1 cellular context compared by ENCODE assay signal in the genomic region with DNA sequence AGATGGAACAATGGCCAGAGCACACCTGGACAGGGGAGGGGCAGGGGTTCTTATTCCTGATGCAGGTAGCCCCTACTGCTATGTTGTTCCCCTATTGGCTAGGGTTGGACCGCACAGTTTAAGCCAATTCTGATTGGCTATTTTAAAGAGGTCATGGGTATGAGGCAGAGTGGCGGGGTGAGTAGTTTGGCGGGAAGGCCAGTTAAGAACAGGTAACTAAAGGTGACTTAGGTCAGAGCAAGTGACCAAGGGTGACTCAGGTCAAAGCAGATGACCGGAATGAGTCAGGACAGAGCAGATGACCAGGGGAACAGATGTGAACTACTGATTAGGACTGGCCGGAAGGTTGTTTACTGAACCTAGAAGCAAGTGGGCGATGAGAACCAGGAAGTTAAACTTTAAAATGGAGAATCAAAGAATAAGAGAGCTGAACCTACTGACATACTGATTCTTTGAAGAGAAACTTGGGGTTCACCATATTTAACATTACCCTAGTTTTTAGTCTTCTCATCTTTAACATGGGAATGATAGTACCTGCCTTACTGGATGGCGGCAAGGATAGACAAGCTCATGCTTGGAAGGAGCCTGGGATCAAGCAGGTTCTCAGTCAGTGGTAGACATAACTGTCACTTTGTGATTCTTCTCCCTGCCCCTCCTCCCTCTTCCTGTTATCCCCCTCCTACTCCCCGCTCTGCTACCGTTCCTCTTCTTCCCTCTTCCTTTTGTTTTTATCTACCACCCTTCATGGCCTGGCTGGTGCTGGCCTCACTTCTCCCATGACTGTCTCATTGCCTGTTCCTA.
A peak's percentile ranks its signal among the peaks of the same experiment; 100 is the strongest.
TF ChIP-seq lines count a peak whose summit lies in the region.

No MANE protein-coding gene starts in this region.

TF ChIP-seq in K562, 482 proteins besides CTCF, POLR2A, EP300 and RAD21 (continued from another document and continues in another):
- TF ChIP-seq, protein P1, sequence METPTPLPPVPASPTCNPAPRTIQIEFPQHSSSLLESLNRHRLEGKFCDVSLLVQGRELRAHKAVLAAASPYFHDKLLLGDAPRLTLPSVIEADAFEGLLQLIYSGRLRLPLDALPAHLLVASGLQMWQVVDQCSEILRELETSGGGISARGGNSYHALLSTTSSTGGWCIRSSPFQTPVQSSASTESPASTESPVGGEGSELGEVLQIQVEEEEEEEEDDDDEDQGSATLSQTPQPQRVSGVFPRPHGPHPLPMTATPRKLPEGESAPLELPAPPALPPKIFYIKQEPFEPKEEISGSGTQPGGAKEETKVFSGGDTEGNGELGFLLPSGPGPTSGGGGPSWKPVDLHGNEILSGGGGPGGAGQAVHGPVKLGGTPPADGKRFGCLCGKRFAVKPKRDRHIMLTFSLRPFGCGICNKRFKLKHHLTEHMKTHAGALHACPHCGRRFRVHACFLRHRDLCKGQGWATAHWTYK (CRISPR knock-in tag; IDR thresholded peaks at IDR 0.05), result 0 out of 2 replicates have a peak, but pooled peaks have one; percentile 10
- TF ChIP-seq NCOA2 (IDR thresholded peaks at IDR 0.05; ENCODE audit: partially characterized antibody in 2 of 2) (peak; percentile 48 to 73), FUS (optimal IDR thresholded peaks at IDR 0.05; ENCODE audit: low read depth, low read length) (no peak), ILK (tag; IDR thresholded peaks at IDR 0.05; ENCODE audit: borderline replicate concordance, low read depth) (no peak), ZNF431 (CRISPR knock-in tag; IDR thresholded peaks at IDR 0.05) (no peak), PTRF (tag; IDR thresholded peaks at IDR 0.05) (peak; percentile 43; the same call in 1 of the 2 replicates), HNRNPL (IDR thresholded peaks at IDR 0.05; ENCODE audit: low read depth, low read length) (no peak), OTX1 (CRISPR knock-in tag; IDR thresholded peaks at IDR 0.05) (peak; percentile 92), PTBP1 (IDR thresholded peaks at IDR 0.05; ENCODE audit: low read depth, low read length) (no peak), RFX5 (IDR thresholded peaks at IDR 0.05; ENCODE audit: low read depth, low read length) (no peak), BRD4 (IDR thresholded peaks at IDR 0.05) (no peak), ZNF253 (CRISPR knock-in tag; conservative IDR thresholded peaks at IDR 0.05) (no peak), CREB1 (IDR thresholded peaks at IDR 0.05) (no peak), CREB1 (CRISPR knock-in tag; IDR thresholded peaks at IDR 0.05) (0 out of 2 replicates have a peak, but pooled peaks have one; percentile 34), ZNF12 (CRISPR knock-in tag; IDR thresholded peaks at IDR 0.05) (no peak), MYBL2 (IDR thresholded peaks at IDR 0.05; ENCODE audit: low read depth) (peak; percentile 95), MYBL2 (CRISPR knock-in tag; IDR thresholded peaks at IDR 0.05; ENCODE audit: borderline replicate concordance) (no peak), ZNF699 (CRISPR knock-in tag; IDR thresholded peaks at IDR 0.05; ENCODE audit: insufficient replicate concordance) (no peak), BRD9 (IDR thresholded peaks at IDR 0.05; ENCODE audit: low read depth, partially characterized antibody) (peak; percentile 65), THRAP3 (IDR thresholded peaks at IDR 0.05; ENCODE audit: borderline replicate concordance) (no peak), SMARCE1 (IDR thresholded peaks at IDR 0.05) (peak; percentile 97), MXI1 (IDR thresholded peaks at IDR 0.05; ENCODE audit: low read depth, low read length) (no peak), CBX5 (IDR thresholded peaks at IDR 0.05; ENCODE audit: borderline replicate concordance, low read depth) (peak; percentile 19; the same call in 1 of the 2 replicates), ZNF347 (CRISPR knock-in tag; IDR thresholded peaks at IDR 0.05; ENCODE audit: low read depth) (no peak), WHSC1 (IDR thresholded peaks at IDR 0.05; ENCODE audit: low read length) (no peak), ETV1 (tag; conservative IDR thresholded peaks at IDR 0.05; ENCODE audit: low read depth) (peak; percentile 92), NFIC (IDR thresholded peaks at IDR 0.05) (peak; percentile 71), FOXP1 (CRISPR knock-in tag; IDR thresholded peaks at IDR 0.05) (no peak; the same call in none of the 2 replicates), HDAC1 (IDR thresholded peaks at IDR 0.05) (peak in 1 of 2 experiments; percentile 22; a peak in 2 of 4 replicates), CREM (IDR thresholded peaks at IDR 0.05; ENCODE audit: low read depth) (peak; percentile 60; the same call in 1 of the 2 replicates), RNF2 (IDR thresholded peaks at IDR 0.05) (peak; percentile 84), ELF4 (CRISPR knock-in tag; IDR thresholded peaks at IDR 0.05) (peak; percentile 95), ZNF174 (CRISPR knock-in tag; IDR thresholded peaks at IDR 0.05) (no peak), RBM39 (optimal IDR thresholded peaks at IDR 0.05; ENCODE audit: low read depth, low read length) (no peak), CCNT2 (IDR thresholded peaks at IDR 0.05; ENCODE audit: borderline replicate concordance, extremely low read depth, insufficient read length, low read depth, low read length) (no peak), TBL1XR1 (IDR thresholded peaks at IDR 0.05; ENCODE audit: low read length in 2 of 2) (peak in 1 of 2 experiments; percentile 68; a peak in 2 of 4 replicates), SAFB2 (IDR thresholded peaks at IDR 0.05; ENCODE audit: borderline replicate concordance, low read depth, low read length, severe bottlenecking) (no peak), SAFB (IDR thresholded peaks at IDR 0.05; ENCODE audit: borderline replicate concordance, low read depth, low read length) (no peak), ZNF282 (CRISPR knock-in tag; IDR thresholded peaks at IDR 0.05) (no peak), PPARD (CRISPR knock-in tag; IDR thresholded peaks at IDR 0.05) (no peak), CC2D1A (IDR thresholded peaks at IDR 0.05) (peak; percentile 94), ZBTB8A (IDR thresholded peaks at IDR 0.05; ENCODE audit: partially characterized antibody) (no peak), RBM34 (IDR thresholded peaks at IDR 0.05; ENCODE audit: borderline replicate concordance, insufficient read depth, low read length) (no peak), RBM22 (IDR thresholded peaks at IDR 0.05; ENCODE audit: low read depth, low read length, poor library complexity, severe bottlenecking) (no peak), HCFC1 (IDR thresholded peaks at IDR 0.05; ENCODE audit: low read depth, low read length) (no peak), ZNF224 (CRISPR knock-in tag; IDR thresholded peaks at IDR 0.05) (no peak), TRIM24 (IDR thresholded peaks at IDR 0.05) (peak; percentile 96), MTA2 (IDR thresholded peaks at IDR 0.05; ENCODE audit: low read depth) (peak; percentile 86), PHB2 (IDR thresholded peaks at IDR 0.05; ENCODE audit: low read depth) (0 out of 2 replicates have a peak, but pooled peaks have one; percentile 10), FOXK2 (conservative IDR thresholded peaks at IDR 0.05 in 1 of 2, IDR thresholded peaks at IDR 0.05 in 1 of 2; ENCODE audit: low read depth in 2 of 2) (peak; percentile 93 to 96), HMG20A (CRISPR knock-in tag; conservative IDR thresholded peaks at IDR 0.05) (0 out of 2 replicates have a peak, but pooled peaks have one; percentile 22)
- TF ChIP-seq, protein P2, sequence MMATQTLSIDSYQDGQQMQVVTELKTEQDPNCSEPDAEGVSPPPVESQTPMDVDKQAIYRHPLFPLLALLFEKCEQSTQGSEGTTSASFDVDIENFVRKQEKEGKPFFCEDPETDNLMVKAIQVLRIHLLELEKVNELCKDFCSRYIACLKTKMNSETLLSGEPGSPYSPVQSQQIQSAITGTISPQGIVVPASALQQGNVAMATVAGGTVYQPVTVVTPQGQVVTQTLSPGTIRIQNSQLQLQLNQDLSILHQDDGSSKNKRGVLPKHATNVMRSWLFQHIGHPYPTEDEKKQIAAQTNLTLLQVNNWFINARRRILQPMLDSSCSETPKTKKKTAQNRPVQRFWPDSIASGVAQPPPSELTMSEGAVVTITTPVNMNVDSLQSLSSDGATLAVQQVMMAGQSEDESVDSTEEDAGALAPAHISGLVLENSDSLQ (IDR thresholded peaks at IDR 0.05), result peak; percentile 88
- TF ChIP-seq, protein P3, sequence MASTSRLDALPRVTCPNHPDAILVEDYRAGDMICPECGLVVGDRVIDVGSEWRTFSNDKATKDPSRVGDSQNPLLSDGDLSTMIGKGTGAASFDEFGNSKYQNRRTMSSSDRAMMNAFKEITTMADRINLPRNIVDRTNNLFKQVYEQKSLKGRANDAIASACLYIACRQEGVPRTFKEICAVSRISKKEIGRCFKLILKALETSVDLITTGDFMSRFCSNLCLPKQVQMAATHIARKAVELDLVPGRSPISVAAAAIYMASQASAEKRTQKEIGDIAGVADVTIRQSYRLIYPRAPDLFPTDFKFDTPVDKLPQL (IDR thresholded peaks at IDR 0.05; ENCODE audit: extremely low read depth, insufficient read length), result no peak
- TF ChIP-seq, protein P4, sequence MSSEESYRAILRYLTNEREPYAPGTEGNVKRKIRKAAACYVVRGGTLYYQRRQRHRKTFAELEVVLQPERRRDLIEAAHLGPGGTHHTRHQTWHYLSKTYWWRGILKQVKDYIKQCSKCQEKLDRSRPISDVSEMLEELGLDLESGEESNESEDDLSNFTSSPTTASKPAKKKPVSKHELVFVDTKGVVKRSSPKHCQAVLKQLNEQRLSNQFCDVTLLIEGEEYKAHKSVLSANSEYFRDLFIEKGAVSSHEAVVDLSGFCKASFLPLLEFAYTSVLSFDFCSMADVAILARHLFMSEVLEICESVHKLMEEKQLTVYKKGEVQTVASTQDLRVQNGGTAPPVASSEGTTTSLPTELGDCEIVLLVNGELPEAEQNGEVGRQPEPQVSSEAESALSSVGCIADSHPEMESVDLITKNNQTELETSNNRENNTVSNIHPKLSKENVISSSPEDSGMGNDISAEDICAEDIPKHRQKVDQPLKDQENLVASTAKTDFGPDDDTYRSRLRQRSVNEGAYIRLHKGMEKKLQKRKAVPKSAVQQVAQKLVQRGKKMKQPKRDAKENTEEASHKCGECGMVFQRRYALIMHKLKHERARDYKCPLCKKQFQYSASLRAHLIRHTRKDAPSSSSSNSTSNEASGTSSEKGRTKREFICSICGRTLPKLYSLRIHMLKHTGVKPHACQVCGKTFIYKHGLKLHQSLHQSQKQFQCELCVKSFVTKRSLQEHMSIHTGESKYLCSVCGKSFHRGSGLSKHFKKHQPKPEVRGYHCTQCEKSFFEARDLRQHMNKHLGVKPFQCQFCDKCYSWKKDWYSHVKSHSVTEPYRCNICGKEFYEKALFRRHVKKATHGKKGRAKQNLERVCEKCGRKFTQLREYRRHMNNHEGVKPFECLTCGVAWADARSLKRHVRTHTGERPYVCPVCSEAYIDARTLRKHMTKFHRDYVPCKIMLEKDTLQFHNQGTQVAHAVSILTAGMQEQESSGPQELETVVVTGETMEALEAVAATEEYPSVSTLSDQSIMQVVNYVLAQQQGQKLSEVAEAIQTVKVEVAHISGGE (CRISPR knock-in tag; IDR thresholded peaks at IDR 0.05), result peak in 2 of 3 experiments; percentile 8 to 68; a peak in 2 of 6 replicates
- TF ChIP-seq, protein P5, sequence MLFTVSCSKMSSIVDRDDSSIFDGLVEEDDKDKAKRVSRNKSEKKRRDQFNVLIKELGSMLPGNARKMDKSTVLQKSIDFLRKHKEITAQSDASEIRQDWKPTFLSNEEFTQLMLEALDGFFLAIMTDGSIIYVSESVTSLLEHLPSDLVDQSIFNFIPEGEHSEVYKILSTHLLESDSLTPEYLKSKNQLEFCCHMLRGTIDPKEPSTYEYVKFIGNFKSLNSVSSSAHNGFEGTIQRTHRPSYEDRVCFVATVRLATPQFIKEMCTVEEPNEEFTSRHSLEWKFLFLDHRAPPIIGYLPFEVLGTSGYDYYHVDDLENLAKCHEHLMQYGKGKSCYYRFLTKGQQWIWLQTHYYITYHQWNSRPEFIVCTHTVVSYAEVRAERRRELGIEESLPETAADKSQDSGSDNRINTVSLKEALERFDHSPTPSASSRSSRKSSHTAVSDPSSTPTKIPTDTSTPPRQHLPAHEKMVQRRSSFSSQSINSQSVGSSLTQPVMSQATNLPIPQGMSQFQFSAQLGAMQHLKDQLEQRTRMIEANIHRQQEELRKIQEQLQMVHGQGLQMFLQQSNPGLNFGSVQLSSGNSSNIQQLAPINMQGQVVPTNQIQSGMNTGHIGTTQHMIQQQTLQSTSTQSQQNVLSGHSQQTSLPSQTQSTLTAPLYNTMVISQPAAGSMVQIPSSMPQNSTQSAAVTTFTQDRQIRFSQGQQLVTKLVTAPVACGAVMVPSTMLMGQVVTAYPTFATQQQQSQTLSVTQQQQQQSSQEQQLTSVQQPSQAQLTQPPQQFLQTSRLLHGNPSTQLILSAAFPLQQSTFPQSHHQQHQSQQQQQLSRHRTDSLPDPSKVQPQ (CRISPR knock-in tag; IDR thresholded peaks at IDR 0.05; ENCODE audit: borderline replicate concordance), result no peak
- TF ChIP-seq, protein P6, sequence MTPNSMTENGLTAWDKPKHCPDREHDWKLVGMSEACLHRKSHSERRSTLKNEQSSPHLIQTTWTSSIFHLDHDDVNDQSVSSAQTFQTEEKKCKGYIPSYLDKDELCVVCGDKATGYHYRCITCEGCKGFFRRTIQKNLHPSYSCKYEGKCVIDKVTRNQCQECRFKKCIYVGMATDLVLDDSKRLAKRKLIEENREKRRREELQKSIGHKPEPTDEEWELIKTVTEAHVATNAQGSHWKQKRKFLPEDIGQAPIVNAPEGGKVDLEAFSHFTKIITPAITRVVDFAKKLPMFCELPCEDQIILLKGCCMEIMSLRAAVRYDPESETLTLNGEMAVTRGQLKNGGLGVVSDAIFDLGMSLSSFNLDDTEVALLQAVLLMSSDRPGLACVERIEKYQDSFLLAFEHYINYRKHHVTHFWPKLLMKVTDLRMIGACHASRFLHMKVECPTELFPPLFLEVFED (CRISPR knock-in tag; conservative IDR thresholded peaks at IDR 0.05), result peak; percentile 91
- TF ChIP-seq, protein P7, sequence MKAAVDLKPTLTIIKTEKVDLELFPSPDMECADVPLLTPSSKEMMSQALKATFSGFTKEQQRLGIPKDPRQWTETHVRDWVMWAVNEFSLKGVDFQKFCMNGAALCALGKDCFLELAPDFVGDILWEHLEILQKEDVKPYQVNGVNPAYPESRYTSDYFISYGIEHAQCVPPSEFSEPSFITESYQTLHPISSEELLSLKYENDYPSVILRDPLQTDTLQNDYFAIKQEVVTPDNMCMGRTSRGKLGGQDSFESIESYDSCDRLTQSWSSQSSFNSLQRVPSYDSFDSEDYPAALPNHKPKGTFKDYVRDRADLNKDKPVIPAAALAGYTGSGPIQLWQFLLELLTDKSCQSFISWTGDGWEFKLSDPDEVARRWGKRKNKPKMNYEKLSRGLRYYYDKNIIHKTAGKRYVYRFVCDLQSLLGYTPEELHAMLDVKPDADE (conservative IDR thresholded peaks at IDR 0.05; ENCODE audit: control insufficient read depth, low read depth, low read length), result no peak
- TF ChIP-seq, protein P8, sequence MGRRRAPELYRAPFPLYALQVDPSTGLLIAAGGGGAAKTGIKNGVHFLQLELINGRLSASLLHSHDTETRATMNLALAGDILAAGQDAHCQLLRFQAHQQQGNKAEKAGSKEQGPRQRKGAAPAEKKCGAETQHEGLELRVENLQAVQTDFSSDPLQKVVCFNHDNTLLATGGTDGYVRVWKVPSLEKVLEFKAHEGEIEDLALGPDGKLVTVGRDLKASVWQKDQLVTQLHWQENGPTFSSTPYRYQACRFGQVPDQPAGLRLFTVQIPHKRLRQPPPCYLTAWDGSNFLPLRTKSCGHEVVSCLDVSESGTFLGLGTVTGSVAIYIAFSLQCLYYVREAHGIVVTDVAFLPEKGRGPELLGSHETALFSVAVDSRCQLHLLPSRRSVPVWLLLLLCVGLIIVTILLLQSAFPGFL (CRISPR knock-in tag; IDR thresholded peaks at IDR 0.05), result no peak
